Comparison of ENCODE assay signal across 32 cellular contexts in genomic region chr5:14226992-14227391, GRCh38.
DNase-seq lines count a peak whose midpoint lies in the region; ATAC-seq and TF ChIP-seq lines count a peak whose summit lies in the region.
"Had no signal": no experiment of that assay in that cellular context is flagged by ENCODE, and none has a peak within 500 bp of the region (broad histone marks: within the 10 kb centered on the region; RNA-seq: fewer than 3 reads in every experiment).

No MANE protein-coding gene starts in this region.

- ATAC-seq in GM23338 (no peak), WTC11 (no peak), GM19351 (IDR thresholded peaks at IDR 0.05; ENCODE audit: unreplicated experiment) (no peak)
- no peak for ATAC-seq in activated CD4-positive, CD25-positive, alpha-beta regulatory T cell treated with anti-CD3 and anti-CD28 coated beads, Interleukin-2, amount 50 U/mL, for 24 hours
- ATAC-seq: CD8-positive, alpha-beta T cell; left cardiac atrium; mucosa of descending colon; sciatic nerve had no signal

- H3K27ac Mint-ChIP-seq in GM23338 (peak overlapping the region; percentile 61), WTC11 (peak overlapping the region; percentile 62; the same call in 1 of the 2 replicates)
- H3K27ac Mint-ChIP-seq: activated CD4-positive, alpha-beta memory T cell treated with anti-CD3 and anti-CD28 coated beads, Interleukin-2, amount 10 ng/mL, durations not matched to agents 7 days and 5 days; activated naive CD8-positive, alpha-beta T cell; CD8-positive, alpha-beta T cell; endodermal cell had no signal

- H3K4me3 ChIP-seq in GM23338 (no peak overlapping the region), trophoblast cell (ENCODE audit: low read depth, low read length) (no peak overlapping the region), ovary (no peak overlapping the region)
- H3K4me3 ChIP-seq: esophagus squamous epithelium, mucosa of descending colon, suprapubic skin had no signal

- H3K36me3 Mint-ChIP-seq in GM23338 (ENCODE audit: low read depth): no peaks in the 10 kb centered on the region
- no peaks in the 10 kb centered on the region for H3K36me3 Mint-ChIP-seq in WTC11
- H3K36me3 Mint-ChIP-seq: activated naive CD8-positive, alpha-beta T cell; CD8-positive, alpha-beta T cell had no signal

- H3K27ac ChIP-seq in GM23338 (ENCODE audit: low read depth) (peak overlapping the region; percentile 57; the same call in 1 of the 2 replicates), trophoblast cell (ENCODE audit: low read depth, low read length) (no peak overlapping the region), ovary (no peak overlapping the region)
- H3K27ac ChIP-seq: esophagus squamous epithelium, suprapubic skin had no signal

- H3K36me3 ChIP-seq in GM23338 (ENCODE audit: insufficient read depth) (no peaks in the 10 kb centered on the region), trophoblast cell (ENCODE audit: control insufficient read depth in 1 of 2, insufficient read depth in 2 of 2, low read length in 2 of 2) (no peaks in the 10 kb centered on the region), ovary (no peaks in the 10 kb centered on the region)
- H3K36me3 ChIP-seq: esophagus squamous epithelium, suprapubic skin had no signal

- H2AFZ ChIP-seq in GM23338 (no peak overlapping the region), trophoblast cell (ENCODE audit: insufficient read depth, low read length, poor library complexity) (no peak overlapping the region)

- H4K91ac ChIP-seq in trophoblast cell (ENCODE audit: low read depth, low read length): no peak overlapping the region

- H3K79me1 ChIP-seq in trophoblast cell (ENCODE audit: low read length): peaks cover 4% of the 10 kb centered on the region

- no CpG with 5 or more reads among the region's 8 CpGs for WGBS in trophoblast cell (ENCODE audit: extremely low coverage, insufficient coverage, insufficient read length)
- WGBS in ovary, 3 donors: 42 to 65% (median 63%) methylated on average over 8 of the region's 8 CpGs

- no peak overlapping the region for H2BK5ac ChIP-seq in trophoblast cell (ENCODE audit: low read depth, low read length, poor library complexity)

- H3K9me3 Mint-ChIP-seq in GM23338 (no peaks in the 10 kb centered on the region), WTC11 (no peaks in the 10 kb centered on the region)
- H3K9me3 Mint-ChIP-seq: activated CD4-positive, alpha-beta memory T cell treated with anti-CD3 and anti-CD28 coated beads, Interleukin-2, amount 10 ng/mL, durations not matched to agents 7 days and 5 days; CD8-positive, alpha-beta T cell; endodermal cell had no signal

- H3K27me3 Mint-ChIP-seq in GM23338 (ENCODE audit: insufficient read depth, low read depth, poor library complexity): peaks cover 4% of the 10 kb centered on the region
- no peaks in the 10 kb centered on the region for H3K27me3 Mint-ChIP-seq in WTC11 (ENCODE audit: low read depth)
- H3K27me3 Mint-ChIP-seq: B cell had no signal

- no peak overlapping the region for H3K4ac ChIP-seq in trophoblast cell (ENCODE audit: low read depth, low read length)

- H3K4me3 Mint-ChIP-seq in GM23338 (no peak overlapping the region), WTC11 (no peak overlapping the region)
- H3K4me3 Mint-ChIP-seq: activated CD4-positive, alpha-beta memory T cell treated with anti-CD3 and anti-CD28 coated beads, Interleukin-2, amount 10 ng/mL, durations not matched to agents 7 days and 5 days; activated naive CD8-positive, alpha-beta T cell; B cell; CD8-positive, alpha-beta T cell; endodermal cell had no signal

- no peak for DNase-seq in GM23338 (ENCODE audit: low spot score)
- DNase-seq in WTC11 (ENCODE audit: low spot score): no peak
- DNase-seq in kidney tubule cell (ENCODE audit: low spot score): peak; percentile 73
- DNase-seq in trophoblast cell: peak; percentile 70 to 90
- DNase-seq in stimulated activated CD4-positive, alpha-beta T cell treated with anti-CD3 and anti-CD28 coated beads, Interleukin-4, amount 100 ng/mL, for 1 hour: no peak
- no peak for DNase-seq in ovary
- DNase-seq: activated CD4-positive, alpha-beta memory T cell treated with anti-CD3 and anti-CD28 coated beads, Interleukin-2, amount 10 ng/mL, durations not matched to agents 7 days and 5 days; activated CD4-positive, alpha-beta T cell treated with anti-CD3 and anti-CD28 coated beads for 1 hour; activated T-cell treated with anti-CD3 and anti-CD28 coated beads for 4 hours; aorta; caudate nucleus; CD8-positive, alpha-beta T cell; endodermal cell; esophagus squamous epithelium; HCEC 1CT; KBM-7; left cardiac atrium; MM.1S; mucosa of descending colon; NCI-H1417 treated with DMSO at 0.1 percent for 48 hours; NCI-H2081 treated with DMSO at 0.1 percent for 48 hours; NCI-H226; NCI-H748 treated with DMSO at 0.1 percent for 48 hours; posterior cingulate gyrus; stimulated activated naive CD4-positive, alpha-beta T cell; T-helper 1 cell had no signal

- no peaks in the 10 kb centered on the region for H3K9me2 ChIP-seq in GM23338 (ENCODE audit: insufficient read depth)

- H4K8ac ChIP-seq in trophoblast cell (ENCODE audit: low read depth, low read length): no peak overlapping the region

- H2AK5ac ChIP-seq in trophoblast cell (ENCODE audit: low read length): no peak overlapping the region

- H3K27me3 ChIP-seq in GM23338 (ENCODE audit: insufficient read depth) (no peaks in the 10 kb centered on the region), trophoblast cell (ENCODE audit: insufficient read depth, low read length) (no peaks in the 10 kb centered on the region), ovary (no peaks in the 10 kb centered on the region)
- H3K27me3 ChIP-seq: esophagus squamous epithelium, suprapubic skin had no signal

- CTCF ChIA-PET in WTC11 (lab: Charles Lee): interaction anchor here (1.1 kb wide), 2 partner anchors 10 to 32 kb away, joined by 3 read pairs; no protein-coding TSS in a partner anchor

- no peak overlapping the region for H3K14ac ChIP-seq in trophoblast cell (ENCODE audit: low read length)

- no peak overlapping the region for H4K12ac ChIP-seq in trophoblast cell (ENCODE audit: low read depth, low read length)

- no peak for TF ChIP-seq POLR2A in ovary (IDR thresholded peaks at IDR 0.05)

- H2BK120ac ChIP-seq in trophoblast cell (ENCODE audit: insufficient read depth, low read length, poor library complexity): no peak overlapping the region

- no peak overlapping the region for H3K4me2 ChIP-seq in GM23338
- no peak overlapping the region for H3K4me2 ChIP-seq in trophoblast cell (ENCODE audit: low read length)

- POLR2A ChIA-PET in WTC11 (lab: Charles Lee): no interaction called here

- H2BK12ac ChIP-seq in trophoblast cell (ENCODE audit: low read length): no peak overlapping the region

- H3K79me2 ChIP-seq in GM23338 (replicated peaks; ENCODE audit: insufficient read depth) (peaks cover 99% of the 10 kb centered on the region), trophoblast cell (ENCODE audit: control insufficient read depth, insufficient read depth, low read length, poor library complexity) (peaks cover 12% of the 10 kb centered on the region)

- no peak overlapping the region for H3K18ac ChIP-seq in trophoblast cell (ENCODE audit: low read length)

- intact Hi-C loops in ovary (cut with DNase I): no loop called here

- H3K9me3 ChIP-seq in trophoblast cell (ENCODE audit: insufficient read depth, low read depth, low read length) (no peaks in the 10 kb centered on the region), ovary (no peaks in the 10 kb centered on the region)
- H3K9me3 ChIP-seq: esophagus squamous epithelium, mucosa of descending colon, suprapubic skin had no signal

- TF ChIP-seq EP300 in ovary (IDR thresholded peaks at IDR 0.05): no peak

- TF ChIP-seq CTCF in GM23338 (conservative IDR thresholded peaks at IDR 0.05; ENCODE audit: low read depth in 2 of 2) (no peak), WTC11 (IDR thresholded peaks at IDR 0.05) (no peak), ovary (IDR thresholded peaks at IDR 0.05) (no peak)

- no peaks in the 10 kb centered on the region for H3F3A ChIP-seq in GM23338 (replicated peaks; ENCODE audit: low read depth)

- H3K4me1 Mint-ChIP-seq in GM23338 (peaks cover 56% of the 10 kb centered on the region), WTC11 (peaks cover 72% of the 10 kb centered on the region)

- H3K9ac ChIP-seq in trophoblast cell (ENCODE audit: low read length): no peak overlapping the region

- H4K20me1 ChIP-seq in GM23338 (replicated peaks; ENCODE audit: insufficient read depth): peaks cover 8% of the 10 kb centered on the region; the same call in 1 of the 2 replicates

- H3K23ac ChIP-seq in trophoblast cell (ENCODE audit: low read length): no peak overlapping the region

- H3K4me1 ChIP-seq in GM23338 (ENCODE audit: insufficient read depth) (peaks cover 59% of the 10 kb centered on the region), trophoblast cell (ENCODE audit: control insufficient read depth in 1 of 2, insufficient read depth in 2 of 2, low read length in 2 of 2) (peaks cover 18% of the 10 kb centered on the region in 2 experiments), ovary (ENCODE audit: insufficient read depth) (peaks cover 9% of the 10 kb centered on the region)
- H3K4me1 ChIP-seq: esophagus squamous epithelium, suprapubic skin had no signal

TF ChIP-seq in GM23338, 12 proteins besides CTCF, POLR2A, EP300 and RAD21 (continues in another document):
- TF ChIP-seq ETS1 (IDR thresholded peaks at IDR 0.05) (no peak), CREB1 (CRISPR knock-in tag; IDR thresholded peaks at IDR 0.05; ENCODE audit: low read depth) (no peak)

TF ChIP-seq in WTC11, 78 proteins besides CTCF, POLR2A, EP300 and RAD21 (continues in another document):
- TF ChIP-seq ETV6 (CRISPR knock-in tag; IDR thresholded peaks at IDR 0.05) (no peak), NFE2L1 (CRISPR knock-in tag; IDR thresholded peaks at IDR 0.05) (no peak), CBFB (CRISPR knock-in tag; IDR thresholded peaks at IDR 0.05; ENCODE audit: low read depth) (no peak), PREB (CRISPR knock-in tag; IDR thresholded peaks at IDR 0.05; ENCODE audit: borderline replicate concordance) (no peak)

Comparison
In these comparisons a context has a peak if more than half of its experiments do, and no peak if none do; other contexts are left out.
1. DNase-seq: peak in kidney tubule cell (single experiment) and trophoblast cell (2 of 2); none in GM23338 (single experiment), WTC11 (single experiment), stimulated activated CD4-positive, alpha-beta T cell treated with anti-CD3 and anti-CD28 coated beads, Interleukin-4, amount 100 ng/mL, for 1 hour (single experiment) and ovary (0 of 5).